In the genomic region with DNA sequence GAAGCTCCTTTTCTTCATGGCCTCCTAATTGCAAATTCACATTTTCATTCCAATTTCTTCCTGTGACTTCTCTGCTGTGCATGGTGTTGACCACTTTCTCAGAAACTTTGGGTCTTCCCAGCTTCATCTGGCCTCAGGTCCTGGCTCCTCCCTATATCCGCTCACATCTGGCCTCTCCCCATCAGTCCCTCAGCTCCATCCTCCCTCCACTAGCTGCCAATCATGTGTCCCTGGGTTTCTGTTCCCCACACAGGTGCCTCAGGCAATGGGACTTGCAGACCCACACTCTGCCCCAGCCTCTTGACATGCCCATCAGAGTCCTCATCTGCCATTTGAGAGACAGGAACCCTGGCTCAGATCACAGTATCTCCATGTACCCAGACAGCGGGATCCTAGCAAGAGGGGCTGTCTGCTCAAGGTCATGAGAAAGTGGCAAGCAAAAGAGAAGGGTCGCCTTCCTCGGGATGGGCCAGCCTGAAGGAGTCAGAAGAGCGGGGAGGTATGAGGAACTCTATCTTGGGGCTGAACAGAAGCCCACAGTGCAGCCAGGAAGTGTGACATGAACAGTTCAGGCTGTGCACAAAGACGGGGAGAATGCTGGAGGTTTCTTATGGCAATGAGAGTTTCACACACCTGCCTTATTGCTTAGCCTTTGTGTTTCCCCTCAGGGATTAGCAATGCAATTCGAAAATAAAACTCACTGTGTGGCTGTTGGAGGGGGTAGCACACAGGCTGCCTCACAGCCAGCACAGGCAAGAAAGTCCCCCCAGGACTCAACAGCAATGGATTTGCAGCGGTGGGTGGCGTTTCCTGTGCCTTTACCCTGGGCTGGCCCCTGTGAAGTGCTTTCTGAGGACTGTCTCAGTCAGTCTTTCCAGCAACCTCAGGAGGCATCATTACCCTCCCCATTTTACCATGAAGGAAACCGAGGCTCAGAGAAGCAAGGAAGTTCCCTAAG, we compare ENCODE assay signal across 12 cellular contexts.
A peak's percentile ranks its signal among the peaks of the same experiment; 100 is the strongest.
DNase-seq lines count a peak whose midpoint lies in the region; ATAC-seq and TF ChIP-seq lines count a peak whose summit lies in the region.
"Had no signal": no experiment of that assay in that cellular context is flagged by ENCODE, and none has a peak within 500 bp of the region (broad histone marks: within the 10 kb centered on the region; RNA-seq: fewer than 3 reads in every experiment).

No MANE protein-coding gene starts in this region.

- H3K27me3 ChIP-seq in heart left ventricle (no peaks in the 10 kb centered on the region), tibial artery (no peaks in the 10 kb centered on the region), tibial nerve (no peaks in the 10 kb centered on the region)

- H3K36me3 ChIP-seq in heart left ventricle = no peaks in the 10 kb centered on the region
- H3K36me3 ChIP-seq in KOPT-K1 (ENCODE audit: insufficient read depth, low read length) = no peaks in the 10 kb centered on the region
- H3K36me3 ChIP-seq in tibial artery = no peaks in the 10 kb centered on the region
- no peaks in the 10 kb centered on the region for H3K36me3 ChIP-seq in tibial nerve

- H3K9me3 ChIP-seq in heart left ventricle (no peaks in the 10 kb centered on the region), KOPT-K1 (ENCODE audit: insufficient read depth, low read length, poor library complexity, severe bottlenecking) (no peaks in the 10 kb centered on the region), tibial artery (no peaks in the 10 kb centered on the region), tibial nerve (no peaks in the 10 kb centered on the region)

- H3K4me1 ChIP-seq in heart left ventricle (peaks cover 0 to 30% (median 9%) of the 10 kb centered on the region in 12 donors), tibial artery (peaks cover 0 to 23% (median 15%) of the 10 kb centered on the region in 4 donors), tibial nerve (peaks cover 0 to 20% (median 0%) of the 10 kb centered on the region in 4 donors)

- H3K4me3 ChIP-seq in heart left ventricle (no peak overlapping the region), tibial artery (no peak overlapping the region), tibial nerve (no peak overlapping the region)
- H3K4me3 ChIP-seq: SK-N-MC had no signal

- H3K27ac ChIP-seq in heart left ventricle (peak overlapping the region in 9 of 12 donors; percentile 18 to 87 (median 76)), KOPT-K1 (ENCODE audit: low read depth, low read length, poor library complexity, severe bottlenecking) (peak overlapping the region; percentile 85), tibial artery (peak overlapping the region; percentile 77 to 87), tibial nerve (peak overlapping the region in 2 of 4 donors; percentile 67 to 88)
- H3K27ac ChIP-seq: SK-N-MC had no signal

- TF ChIP-seq CTCF in heart left ventricle (IDR thresholded peaks at IDR 0.05) = no peak
- no peak for TF ChIP-seq CTCF in tibial artery (IDR thresholded peaks at IDR 0.05)
- TF ChIP-seq CTCF in tibial nerve (IDR thresholded peaks at IDR 0.05) = no peak

- no peak for TF ChIP-seq EP300 in tibial nerve (IDR thresholded peaks at IDR 0.05)

- intact Hi-C loops in heart left ventricle (cut with DNase I) (loop anchor here (5.0 to 10.0 kb wide), 6 partner anchors 250 to 417 kb away; partner anchors contain the start of gene COL6A3 (in 3 of the 10)), left cardiac atrium (cut with DNase I) (loop anchor here in 1 of 2 donors (1.0 to 5.0 kb wide), 2 partner anchors 257 to 417 kb away; partner anchors contain the start of gene COL6A3), left ventricle myocardium superior (cut with micrococcal nuclease) (no loop called here), tibial artery (cut with DNase I; ENCODE audit: low total_unique reads) (loop anchor here (5.0 to 10.0 kb wide), 2 partner anchors 322 to 420 kb away; no protein-coding TSS in a partner anchor)

- no peak for DNase-seq in heart left ventricle
- DNase-seq in left cardiac atrium = no peak
- DNase-seq in left ventricle myocardium superior = no peak
- DNase-seq in tibial artery = peak in 1 of 2 donors; percentile 61
- DNase-seq in Ammon's horn (ENCODE audit: low spot score) = no peak
- no peak for DNase-seq in tibial nerve (ENCODE audit: low spot score in 2 of 2)
- DNase-seq: COR-L47, kidney glomerular epithelial cell, NCI-H1930 had no signal

- WGBS in heart left ventricle, 4 donors = 84 to 87% (median 86%) methylated on average over 10 of the region's 10 CpGs
- WGBS in tibial nerve, 2 donors = 64 to 79% methylated on average over 10 of the region's 10 CpGs

- ATAC-seq in heart left ventricle = no peak
- ATAC-seq in left cardiac atrium = no peak
- peak; percentile 6 for ATAC-seq in left ventricle myocardium superior
- ATAC-seq in HG02973 (IDR thresholded peaks at IDR 0.05; ENCODE audit: unreplicated experiment) = no peak

- TF ChIP-seq POLR2A in heart left ventricle (IDR thresholded peaks at IDR 0.05) (no peak), tibial nerve (IDR thresholded peaks at IDR 0.05) (no peak)
